Comparison of ENCODE assay signal across 12 cellular contexts in genomic region chr7:47449810-47450586, GRCh38.
A peak's percentile ranks its signal among the peaks of the same experiment; 100 is the strongest.
DNase-seq lines count a peak whose midpoint lies in the region; ATAC-seq and TF ChIP-seq lines count a peak whose summit lies in the region.
"Had no signal": no experiment of that assay in that cellular context is flagged by ENCODE, and none has a peak within 500 bp of the region (broad histone marks: within the 10 kb centered on the region; RNA-seq: fewer than 3 reads in every experiment).

No MANE protein-coding gene starts in this region.

- no peaks in the 10 kb centered on the region for H3K9me3 ChIP-seq in PC-9 (ENCODE audit: insufficient read depth, low read depth)
- H3K9me3 ChIP-seq in fibroblast of lung (ENCODE audit: control insufficient read depth, insufficient read depth, low read depth, low read length) = no peaks in the 10 kb centered on the region
- no peaks in the 10 kb centered on the region for H3K9me3 ChIP-seq in A673 (ENCODE audit: low read depth, low read length, poor library complexity, severe bottlenecking)
- H3K9me3 ChIP-seq in MM.1S (replicated peaks; ENCODE audit: insufficient read depth, low read length) = no peaks in the 10 kb centered on the region

- peak; percentile 47 for DNase-seq in AG08395 (ENCODE audit: low spot score)
- no peak for DNase-seq in PC-9
- peak; percentile 86 to 98 for DNase-seq in fibroblast of lung (ENCODE audit: low read depth in 2 of 2)
- DNase-seq in posterior vena cava (ENCODE audit: low spot score) = peak; percentile 47
- no peak for DNase-seq in 8988T
- DNase-seq in A673 (ENCODE audit: low spot score) = no peak
- DNase-seq in MM.1S = no peak
- DNase-seq: activated effector memory CD4-positive, alpha-beta T cell treated with anti-CD3 and anti-CD28 coated beads, Interleukin-2, amount 50 U/mL, for 16 hours; CD4-positive, CD25-positive, alpha-beta regulatory T cell; glutamatergic neuron had no signal

- TF ChIP-seq CTCF in PC-9 (conservative IDR thresholded peaks at IDR 0.05) (no peak), fibroblast of lung (conservative IDR thresholded peaks at IDR 0.05 in 1 of 2, IDR thresholded peaks at IDR 0.05 in 1 of 2; ENCODE audit: low read depth in 1 of 2, low read length in 2 of 2) (no peak), A673 (conservative IDR thresholded peaks at IDR 0.05; ENCODE audit: low read depth, low read length) (no peak), MM.1S (IDR thresholded peaks at IDR 0.05; ENCODE audit: low read length) (no peak)

- intact Hi-C loops in PC-9 (cut with micrococcal nuclease; ENCODE audit: unreplicated experiment) (loop anchor here (10.0 kb wide), 1 partner anchor 125 kb away; no protein-coding TSS in a partner anchor), posterior vena cava (cut with DNase I) (loop anchor here (10.0 kb wide), 2 partner anchors 125 to 365 kb away; no protein-coding TSS in a partner anchor), A673 (cut with micrococcal nuclease; ENCODE audit: unreplicated experiment) (no loop called here)

- H3K4me3 ChIP-seq in PC-9 (no peak overlapping the region), fibroblast of lung (replicated peaks in 1 of 4; ENCODE audit: control extremely low read depth in 1 of 4, insufficient read depth in 1 of 4, low read depth in 3 of 4, low read length in 4 of 4) (no peak overlapping the region), A673 (ENCODE audit: low read depth, low read length, poor library complexity, severe bottlenecking) (no peak overlapping the region), MM.1S (ENCODE audit: low read length) (no peak overlapping the region)
- H3K4me3 ChIP-seq: SK-N-MC had no signal

- H3K9me2 ChIP-seq in PC-9 (ENCODE audit: insufficient read depth) = no peaks in the 10 kb centered on the region
- H3K9me2 ChIP-seq in MM.1S (replicated peaks; ENCODE audit: insufficient read depth, low read length) = no peaks in the 10 kb centered on the region

- no TSS peak for BruUV-seq in PC-9 (replicated peaks; lab: Mats Ljungman, UMichigan)
- no TSS peak for BruUV-seq in A673 (replicated peaks; lab: Mats Ljungman, UMichigan)

- no peak overlapping the region for H3K27ac ChIP-seq in PC-9
- peak overlapping the region; percentile 73 for H3K27ac ChIP-seq in fibroblast of lung (ENCODE audit: insufficient read depth, low read length)
- no peak overlapping the region for H3K27ac ChIP-seq in A673 (ENCODE audit: low read depth, low read length, poor library complexity, severe bottlenecking)
- no peak overlapping the region for H3K27ac ChIP-seq in MM.1S (ENCODE audit: low read length)
- H3K27ac ChIP-seq: SK-N-MC had no signal

- H3K27me3 ChIP-seq in PC-9 (ENCODE audit: insufficient read depth, low read depth) = no peaks in the 10 kb centered on the region
- H3K27me3 ChIP-seq in fibroblast of lung (ENCODE audit: control insufficient read depth, insufficient read depth, low read length) = no peaks in the 10 kb centered on the region
- H3K27me3 ChIP-seq in A673 (replicated peaks; ENCODE audit: insufficient read depth, low read depth, low read length, poor library complexity) = no peaks in the 10 kb centered on the region
- H3K27me3 ChIP-seq in MM.1S (replicated peaks; ENCODE audit: insufficient read depth, low read length) = no peaks in the 10 kb centered on the region

- H3K79me2 ChIP-seq in PC-9 (ENCODE audit: low read depth) (peaks cover 89% of the 10 kb centered on the region), fibroblast of lung (ENCODE audit: control insufficient read depth, insufficient read depth, low read length) (peaks cover 18% of the 10 kb centered on the region), MM.1S (ENCODE audit: low read length) (peaks cover 100% of the 10 kb centered on the region)

- H3K9ac ChIP-seq in fibroblast of lung (ENCODE audit: insufficient read depth, low read length) = peak overlapping the region; percentile 24
- no peak overlapping the region for H3K9ac ChIP-seq in MM.1S (ENCODE audit: low read length)

- POLR2A ChIA-PET in PC-9 (lab: Charles Lee; ENCODE audit: unreplicated experiment) = no interaction called here
- POLR2A ChIA-PET in A673 (lab: Charles Lee; ENCODE audit: low non-redundant PET) = no interaction called here

- peaks cover 97% of the 10 kb centered on the region for H3K4me1 ChIP-seq in PC-9 (replicated peaks; ENCODE audit: insufficient read depth)
- H3K4me1 ChIP-seq in fibroblast of lung (ENCODE audit: control insufficient read depth, extremely low read depth, insufficient read depth, low read length) = peaks cover 62% of the 10 kb centered on the region
- no peaks in the 10 kb centered on the region for H3K4me1 ChIP-seq in A673 (ENCODE audit: insufficient read depth, low read length, poor library complexity, severe bottlenecking)
- no peaks in the 10 kb centered on the region for H3K4me1 ChIP-seq in MM.1S (ENCODE audit: low read length)

- no peak for ATAC-seq in HG02852 (IDR thresholded peaks at IDR 0.05; ENCODE audit: unreplicated experiment)

- peaks cover 74% of the 10 kb centered on the region for H4K20me1 ChIP-seq in PC-9 (ENCODE audit: insufficient read depth)
- H4K20me1 ChIP-seq in fibroblast of lung (ENCODE audit: control insufficient read depth, extremely low read depth, insufficient read depth, low read length) = no peaks in the 10 kb centered on the region
- peaks cover 86% of the 10 kb centered on the region for H4K20me1 ChIP-seq in MM.1S (ENCODE audit: insufficient read depth, low read length)

- H3K4me2 ChIP-seq in PC-9 (peak overlapping the region; percentile 86; the same call in 1 of the 2 replicates), fibroblast of lung (ENCODE audit: extremely low read depth, insufficient read depth, low read length) (peak overlapping the region; percentile 18), MM.1S (ENCODE audit: low read depth, low read length) (no peak overlapping the region)

- CTCF ChIA-PET in PC-9 (lab: Charles Lee) = no interaction called here
- CTCF ChIA-PET in A673 (lab: Charles Lee) = no interaction called here

- H2AFZ ChIP-seq in PC-9 (no peak overlapping the region), fibroblast of lung (ENCODE audit: low read length) (no peak overlapping the region), MM.1S (ENCODE audit: low read length) (no peak overlapping the region)

- peaks cover 39% of the 10 kb centered on the region; the same call in 1 of the 2 replicates for H3K36me3 ChIP-seq in PC-9 (ENCODE audit: low read depth)
- peaks cover 8% of the 10 kb centered on the region for H3K36me3 ChIP-seq in fibroblast of lung (ENCODE audit: control insufficient read depth, insufficient read depth, low read length)
- H3K36me3 ChIP-seq in A673 (ENCODE audit: insufficient read depth, low read length, poor library complexity, severe bottlenecking) = no peaks in the 10 kb centered on the region
- H3K36me3 ChIP-seq in MM.1S (replicated peaks; ENCODE audit: insufficient read depth, low read length) = no peaks in the 10 kb centered on the region; the same call in 1 of the 2 replicates

- H3F3A ChIP-seq in PC-9 (ENCODE audit: insufficient read depth, low read depth) (peaks cover 97% of the 10 kb centered on the region), MM.1S (ENCODE audit: insufficient read depth, low read length) (0 out of 2 replicates have a peak, but pooled peaks cover 6% of the 10 kb centered on the region)

Comparison
In these comparisons a context has a peak if more than half of its experiments do, and no peak if none do; other contexts are left out.
1. DNase-seq: peak in AG08395 (single experiment), fibroblast of lung (2 of 2) and posterior vena cava (single experiment); none in PC-9 (0 of 2), 8988T (single experiment), A673 (single experiment) and MM.1S (single experiment).